1 cellular context compared by ENCODE assay signal in genomic region chr9:123253204-123253603, GRCh38.
A peak's percentile ranks its signal among the peaks of the same experiment; 100 is the strongest.
TF ChIP-seq lines count a peak whose summit lies in the region.

No MANE protein-coding gene starts in this region.

TF ChIP-seq in HEK293, 187 proteins besides CTCF, POLR2A, EP300 and RAD21 (continued from another document):
- TF ChIP-seq ZNF585B (tag by site-specific recombination; IDR thresholded peaks at IDR 0.05) (no peak), YY2 (tag by site-specific recombination; IDR thresholded peaks at IDR 0.05) (no peak), OSR2 (tag by site-specific recombination; IDR thresholded peaks at IDR 0.05) (no peak), ZNF610 (tag by site-specific recombination; IDR thresholded peaks at IDR 0.05; ENCODE audit: borderline replicate concordance) (no peak), ZNF391 (tag by site-specific recombination; IDR thresholded peaks at IDR 0.05; ENCODE audit: borderline replicate concordance, low read depth) (no peak), ZNF548 (tag by site-specific recombination; IDR thresholded peaks at IDR 0.05) (no peak), ZBTB1 (tag by site-specific recombination; IDR thresholded peaks at IDR 0.05) (no peak), MZF1 (tag by site-specific recombination; IDR thresholded peaks at IDR 0.05; ENCODE audit: borderline replicate concordance) (peak; percentile 99)
TF ChIP-seq in HEK293: peak in this region for 3.
